In genomic region chr11:116073854-116074837, GRCh38 we compare ENCODE assay signal across 8 cellular contexts.
DNase-seq lines count a peak whose midpoint lies in the region; ATAC-seq and TF ChIP-seq lines count a peak whose summit lies in the region.

No MANE protein-coding gene starts in this region.

- peaks cover 7% of the 10 kb centered on the region for H3K27me3 ChIP-seq in upper lobe of right lung

- H3K27ac ChIP-seq in upper lobe of right lung (no peak overlapping the region), RWPE1 (no peak overlapping the region)

- ATAC-seq in upper lobe of right lung, result peak; percentile 51

- H3K27ac Mint-ChIP-seq in CD14-positive monocyte, result no peak overlapping the region

- H3K4me1 ChIP-seq in upper lobe of right lung, result no peaks in the 10 kb centered on the region

- no peak for TF ChIP-seq CTCF in GM20000 (IDR thresholded peaks at IDR 0.05; ENCODE audit: extremely low read depth, missing control alignments)
- no peak for TF ChIP-seq CTCF in upper lobe of right lung (IDR thresholded peaks at IDR 0.05)
- TF ChIP-seq CTCF in RWPE1 (conservative IDR thresholded peaks at IDR 0.05; ENCODE audit: low read depth), result no peak
- no peak for TF ChIP-seq CTCF in CD14-positive monocyte (IDR thresholded peaks at IDR 0.05)

- H3K27me3 Mint-ChIP-seq in CD14-positive monocyte (ENCODE audit: low read depth in 3 of 3), result peaks cover 0 to 18% (median 10%) of the 10 kb centered on the region in 3 donors

- no peak overlapping the region for H3K4me3 Mint-ChIP-seq in CD14-positive monocyte

- H3K9me3 Mint-ChIP-seq in CD14-positive monocyte, result no peaks in the 10 kb centered on the region

- H3K36me3 ChIP-seq in upper lobe of right lung, result no peaks in the 10 kb centered on the region

- DNase-seq in DMS53 treated with DMSO at 0.1 percent for 48 hours (lab: John Stamatoyannopoulos, UW; ENCODE audit: unreplicated experiment), result peak; percentile 96
- peak; percentile 59 for DNase-seq in GM20000 (ENCODE audit: low spot score)
- DNase-seq in MV-4-11 (lab: John Stamatoyannopoulos, UW), result peak; percentile 82
- peak; percentile 80 for DNase-seq in ecto neural progenitor cell (ENCODE audit: low spot score)
- no peak for DNase-seq in upper lobe of right lung
- no peak for DNase-seq in RWPE1 (ENCODE audit: low spot score)
- DNase-seq in CD14-positive monocyte (ENCODE audit: low spot score), result no peak
- DNase-seq in HT-29 (ENCODE audit: low spot score), result no peak

- intact Hi-C loops in upper lobe of right lung (cut with DNase I), result no loop called here
- intact Hi-C loops in CD14-positive monocyte (cut with micrococcal nuclease), result no loop called here

- CTCF ChIA-PET in RWPE1 (lab: Yijun Ruan, JAX), result no interaction called here

- H3K4me1 Mint-ChIP-seq in CD14-positive monocyte, result no peaks in the 10 kb centered on the region

- no peaks in the 10 kb centered on the region for H3K36me3 Mint-ChIP-seq in CD14-positive monocyte

- no peaks in the 10 kb centered on the region for H3K9me3 ChIP-seq in upper lobe of right lung

- H3K4me3 ChIP-seq in upper lobe of right lung, result no peak overlapping the region

- POLR2A ChIA-PET in RWPE1 (lab: Yijun Ruan, JAX; ENCODE audit: low non-redundant PET), result interaction anchor here (0.6 kb wide), 1 partner anchor 431 kb away, joined by 3 read pairs; no protein-coding TSS in a partner anchor

Comparison
In these comparisons a context has a peak if more than half of its experiments do, and no peak if none do; other contexts are left out.
1. DNase-seq: peak in DMS53 treated with DMSO at 0.1 percent for 48 hours (single experiment), GM20000 (single experiment), MV-4-11 (single experiment) and ecto neural progenitor cell (single experiment); none in upper lobe of right lung (single experiment), RWPE1 (single experiment), CD14-positive monocyte (single experiment) and HT-29 (single experiment).